5 cellular contexts compared by ENCODE assay signal in genomic region chr11:133078012-133078411, GRCh38.
"Had no signal": no experiment of that assay in that cellular context is flagged by ENCODE, and none has a peak within 500 bp of the region (broad histone marks: within the 10 kb centered on the region; RNA-seq: fewer than 3 reads in every experiment).

No MANE protein-coding gene starts in this region.

- DNase-seq: NCI-H2107, NCI-H510A, NCI-H524 treated with DMSO at 0.1 percent for 48 hours, SHP77 treated with DMSO at 0.1 percent for 48 hours, T-cell had no signal
